7 cellular contexts compared by ENCODE assay signal in genomic region chr3:47782538-47783308, GRCh38. TPM values are rescaled to one million over a fixed set of nuclear protein-coding genes. Genes with fewer than 3 reads are reported as not detected.
DNase-seq lines count a peak whose midpoint lies in the region; ATAC-seq and TF ChIP-seq lines count a peak whose summit lies in the region.

No MANE protein-coding gene starts in this region.

- TF ChIP-seq CTCF in RWPE2 (IDR thresholded peaks at IDR 0.05; ENCODE audit: poor library complexity, severe bottlenecking) (no peak), fibroblast of the aortic adventitia (IDR thresholded peaks at IDR 0.05; ENCODE audit: insufficient read depth, low read length) (no peak)

- peaks cover 16% of the 10 kb centered on the region; the same call in 1 of the 2 replicates for H3K36me3 ChIP-seq in RWPE2 (ENCODE audit: low read depth)

- DNase-seq in RWPE2 (ENCODE audit: low spot score) (no peak), fibroblast of the aortic adventitia (ENCODE audit: low read depth) (no peak), skeletal muscle cell (ENCODE audit: low read depth) (no peak), medulla oblongata (ENCODE audit: extremely low spot score) (no peak), SIG-M5 treated with dmso at 0.1 percent for 504 hours (lab: John Stamatoyannopoulos, UW; ENCODE audit: unreplicated experiment) (no peak)

- peak overlapping the region; percentile 74 for H3K27ac ChIP-seq in RWPE2 (ENCODE audit: poor library complexity, severe bottlenecking)

- ATAC-seq in GM21825 (IDR thresholded peaks at IDR 0.05; ENCODE audit: unreplicated experiment) = peak; percentile 0
- no peak for ATAC-seq in RWPE2 (ENCODE audit: low read depth)
- ATAC-seq in HG03439 (IDR thresholded peaks at IDR 0.05; ENCODE audit: unreplicated experiment) = no peak

- H3K9me3 ChIP-seq in RWPE2 (ENCODE audit: severe bottlenecking) = no peaks in the 10 kb centered on the region

- H3K27me3 ChIP-seq in RWPE2 (ENCODE audit: insufficient read depth, poor library complexity, severe bottlenecking) = no peaks in the 10 kb centered on the region

- H3K4me1 ChIP-seq in RWPE2 (ENCODE audit: insufficient read depth, poor library complexity, severe bottlenecking) = peaks cover 9% of the 10 kb centered on the region

- H3K4me3 ChIP-seq in RWPE2 (ENCODE audit: severe bottlenecking) = peak overlapping the region; percentile 74
- H3K4me3 ChIP-seq in fibroblast of the aortic adventitia (ENCODE audit: low read depth, low read length) = peak overlapping the region; percentile 80
- peak overlapping the region; percentile 93 for H3K4me3 ChIP-seq in skeletal muscle cell (ENCODE audit: low read depth, low read length)

RNA-seq across cellular contexts. Expression of gene SMARCC1, which starts 1.0 kb away (rescaled TPM):
- 42.7 and 44.5 TPM in 2 replicates for total RNA-seq in fibroblast of the aortic adventitia (ENCODE audit: low replicate concordance)

RNA-seq across cellular contexts. Expression of gene DHX30, which starts 20.2 kb away (rescaled TPM):
- 39.2 and 51.5 TPM in 2 replicates for total RNA-seq in fibroblast of the aortic adventitia (ENCODE audit: low replicate concordance)
